6 cellular contexts compared by ENCODE assay signal in the genomic region with DNA sequence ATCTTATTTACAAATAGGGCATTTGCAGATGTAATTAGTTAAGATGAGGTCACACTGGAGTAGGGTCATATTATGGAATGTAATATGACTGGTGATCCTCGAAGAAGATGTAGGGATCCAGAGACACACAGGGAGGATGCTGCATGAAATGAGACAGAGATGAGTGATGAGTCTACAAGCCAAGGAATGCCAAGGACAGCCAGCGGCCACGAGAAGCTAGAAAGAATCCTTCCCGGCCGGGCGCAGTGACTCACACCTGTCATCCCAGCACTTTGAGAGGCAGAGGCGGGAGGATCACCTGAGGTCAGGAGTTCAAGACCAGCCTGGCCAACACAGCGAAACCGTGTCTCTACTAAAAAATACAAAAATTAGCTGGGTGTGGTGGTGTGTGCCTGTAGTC.
DNase-seq lines count a peak whose midpoint lies in the region; ATAC-seq, FAIRE-seq and TF ChIP-seq lines count a peak whose summit lies in the region.
"Not testable (repeated sequence)": the region's sequence is repeated elsewhere in the genome, so short reads cannot be mapped to it uniquely, and the experiment has no call there.

No MANE protein-coding gene starts in this region.

- H3K9me3 ChIP-seq in A549: not testable (repeated sequence)

- not testable (repeated sequence) for TF ChIP-seq CTCF in A549 (IDR thresholded peaks at IDR 0.05)

- WGBS in A549 (ENCODE audit: missing lambda C conversion rate): 41% methylated on average over 9 of the region's 9 CpGs

- H3K4me1 ChIP-seq in A549: not testable (repeated sequence)

- not testable (repeated sequence) for H3K4me2 ChIP-seq in A549

- CTCF ChIA-PET in A549 (lab: Yijun Ruan, JAX): not testable (repeated sequence)

- peak in 1 of 2 experiments; percentile 49; a peak in 2 of 6 replicates for ATAC-seq in A549

- peak in 1 of 2 experiments; percentile 54 for DNase-seq in A549 (ENCODE audit: low read depth in 1 of 2, low spot score in 1 of 2)
- DNase-seq in H54 (ENCODE audit: insufficient read length, low spot score): peak; percentile 30
- peak; percentile 21 for DNase-seq in LHCN-M2 (ENCODE audit: low read depth)
- peak; percentile 15 for DNase-seq in RPMI7951 (ENCODE audit: low read depth)
- DNase-seq in amniotic epithelial cell (ENCODE audit: low read depth): peak; percentile 82
- DNase-seq in iris pigment epithelial cell (ENCODE audit: low read depth): peak; percentile 69

- not testable (repeated sequence) for TF ChIP-seq EP300 in A549 (IDR thresholded peaks at IDR 0.05)

- not testable (repeated sequence) for H3K27ac ChIP-seq in A549

- not testable (repeated sequence) for H3K4me3 ChIP-seq in A549

- not testable (repeated sequence) for TF ChIP-seq RAD21 in A549 (conservative IDR thresholded peaks at IDR 0.05 in 1 of 2, IDR thresholded peaks at IDR 0.05 in 1 of 2)

- FAIRE-seq in A549 (lab: Jason Lieb, UNC); H54 (lab: Jason Lieb, UNC): not testable (repeated sequence)

- POLR2A ChIA-PET in A549 (lab: Yijun Ruan, JAX): not testable (repeated sequence)

- not testable (repeated sequence) for TF ChIP-seq POLR2A in A549 (IDR thresholded peaks at IDR 0.05; ENCODE audit: low read length); H54 (IDR thresholded peaks at IDR 0.05; ENCODE audit: low read depth, low read length)

TF ChIP-seq in A549, 52 proteins besides CTCF, POLR2A, EP300 and RAD21:
- not testable (repeated sequence) for TF ChIP-seq FOSL2 (IDR thresholded peaks at IDR 0.05)
- peak; percentile 54 for TF ChIP-seq FOSL2 (CRISPR knock-in tag; IDR thresholded peaks at IDR 0.05)
TF ChIP-seq in A549: peak in this region for 1; not testable (repeated sequence) for 51.
